34 cellular contexts compared by ENCODE assay signal in the genomic region with DNA sequence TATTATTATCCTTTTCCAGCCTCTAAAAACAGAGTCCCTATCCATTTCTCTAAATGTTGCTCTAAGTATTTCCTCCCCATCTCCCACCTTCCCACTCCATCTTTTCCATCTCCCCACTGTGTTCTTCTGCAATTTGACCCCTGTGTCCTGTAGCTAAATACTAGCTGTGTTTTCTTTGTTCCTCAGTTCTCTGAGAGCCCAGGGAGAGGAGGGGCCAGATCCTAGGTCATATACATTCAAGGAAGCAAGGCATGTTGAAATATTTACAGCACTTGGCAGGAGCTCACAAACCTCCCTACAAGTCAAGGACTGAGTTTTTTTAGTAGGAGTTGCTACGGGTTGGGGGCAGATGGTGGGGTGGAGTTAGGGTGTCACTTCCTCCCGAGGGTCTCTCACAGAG. TPM values are rescaled to one million over a fixed set of nuclear protein-coding genes. Genes with fewer than 3 reads are reported as not detected.
A peak's percentile ranks its signal among the peaks of the same experiment; 100 is the strongest.
DNase-seq lines count a peak whose midpoint lies in the region; ATAC-seq and TF ChIP-seq lines count a peak whose summit lies in the region.
"Had no signal": no experiment of that assay in that cellular context is flagged by ENCODE, and none has a peak within 500 bp of the region (broad histone marks: within the 10 kb centered on the region; RNA-seq: fewer than 3 reads in every experiment).

No MANE protein-coding gene starts in this region.

- no peaks in the 10 kb centered on the region for H3K27me3 Mint-ChIP-seq in nephron (ENCODE audit: low read depth)
- H3K27me3 Mint-ChIP-seq: activated CD4-positive, alpha-beta T cell treated with anti-CD3 and anti-CD28 coated beads, Interleukin-2, amount 10 ng/mL, durations not matched to agents 24 days and 14 days had no signal

- H3K27ac Mint-ChIP-seq in nephron: peak overlapping the region; percentile 65 to 90 (median 83)
- H3K27ac Mint-ChIP-seq: activated CD4-positive, alpha-beta T cell treated with anti-CD3 and anti-CD28 coated beads, Interleukin-2, amount 10 ng/mL, durations not matched to agents 24 days and 14 days; activated naive CD8-positive, alpha-beta T cell treated with anti-CD3 and anti-CD28 coated beads, Interleukin-2, amount 10 ng/mL, durations not matched to agents 7 days and 5 days; natural killer cell treated with Interleukin-12 subunit alpha and Interleukin-12 subunit beta and Interleukin-15 and Interleukin-18, amount 100 ng/mL, for 72 hours had no signal

- H3K36me3 ChIP-seq in HUES64 (ENCODE audit: insufficient read depth, low read length) (no peaks in the 10 kb centered on the region), psoas muscle (ENCODE audit: insufficient read depth in 1 of 2, low read depth in 1 of 2) (no peaks in the 10 kb centered on the region)
- H3K36me3 ChIP-seq: MG63, right atrium auricular region, suprapubic skin, upper lobe of right lung had no signal

- H3K36me3 Mint-ChIP-seq in nephron (ENCODE audit: low read depth): peaks cover 4% of the 10 kb centered on the region
- H3K36me3 Mint-ChIP-seq: activated naive CD8-positive, alpha-beta T cell treated with anti-CD3 and anti-CD28 coated beads, Interleukin-2, amount 10 ng/mL, durations not matched to agents 7 days and 5 days; CD14-positive monocyte; natural killer cell treated with Interleukin-12 subunit alpha and Interleukin-12 subunit beta and Interleukin-15 and Interleukin-18, amount 100 ng/mL, for 72 hours had no signal

- no peak overlapping the region for H3K9ac ChIP-seq in HUES64 (ENCODE audit: low read depth, low read length)
- H3K9ac ChIP-seq: parathyroid adenoma had no signal

- H3K27me3 ChIP-seq in HUES64 (ENCODE audit: insufficient read depth, low read length): no peaks in the 10 kb centered on the region
- H3K27me3 ChIP-seq in psoas muscle (ENCODE audit: insufficient read depth in 3 of 3, low read length in 2 of 3): peaks cover 0 to 6% (median 0%) of the 10 kb centered on the region in 3 donors
- H3K27me3 ChIP-seq: MG63, right atrium auricular region, suprapubic skin, upper lobe of right lung had no signal

- peak; percentile 75 for DNase-seq in DMS 273 (lab: John Stamatoyannopoulos, UW; ENCODE audit: unreplicated experiment)
- peak; percentile 23 for DNase-seq in choroid plexus epithelial cell (ENCODE audit: low read depth)
- no peak for DNase-seq in psoas muscle
- DNase-seq in cerebellar cortex (ENCODE audit: low spot score): no peak
- no peak for DNase-seq in activated CD4-positive, alpha-beta T cell treated with anti-CD3 and anti-CD28 coated beads, Interleukin-2, amount 50 U/mL, for 4 hours
- no peak for DNase-seq in hepatic stellate cell (ENCODE audit: low spot score)
- DNase-seq: activated CD4-positive, alpha-beta T cell treated with anti-CD3 and anti-CD28 coated beads, Interleukin-2, amount 10 ng/mL, durations not matched to agents 24 days and 14 days; activated gamma-delta T cell treated with Interleukin-2 at 50 U/mL for 16 hours; activated naive CD8-positive, alpha-beta T cell treated with anti-CD3 and anti-CD28 coated beads, Interleukin-2, amount 10 ng/mL, durations not matched to agents 7 days and 5 days; activated T-cell treated with anti-CD3 and anti-CD28 coated beads, Interleukin-2, amount 50 U/mL, for 1 hour; Calu3; cortex of kidney; DND-41; foreskin fibroblast; KBM-7; MG63; NCI-H1417; NCI-H2029; NCI-H345; Right ventricle myocardium superior; stimulated activated CD4-positive, alpha-beta T cell treated with anti-CD3 and anti-CD28 coated beads, Interleukin-1b, Interleukin-23, amount 100 ng/mL, for 48 hours; stimulated activated naive CD4-positive, alpha-beta T cell treated with Interleukin-2 at 50 U/mL for 16 hours; SW 1271; T-helper 9 cell; upper lobe of right lung had no signal

- WGBS in HUES64: 42% methylated on average over 2 of the region's 2 CpGs
- 43 to 60% (median 48%) methylated on average over 2 of the region's 2 CpGs for WGBS in psoas muscle, 3 donors

- intact Hi-C loops in psoas muscle (cut with DNase I): no loop called here

- H3K4me3 ChIP-seq in HUES64 (ENCODE audit: low read length) (no peak overlapping the region), choroid plexus epithelial cell (ENCODE audit: low read depth, low read length) (no peak overlapping the region), psoas muscle (no peak overlapping the region)
- H3K4me3 ChIP-seq: MG63, right atrium auricular region, smooth muscle cell, suprapubic skin, upper lobe of right lung had no signal

- H3K4me3 Mint-ChIP-seq in nephron: no peak overlapping the region
- H3K4me3 Mint-ChIP-seq: activated CD4-positive, alpha-beta T cell treated with anti-CD3 and anti-CD28 coated beads, Interleukin-2, amount 10 ng/mL, durations not matched to agents 24 days and 14 days; activated naive CD8-positive, alpha-beta T cell treated with anti-CD3 and anti-CD28 coated beads, Interleukin-2, amount 10 ng/mL, durations not matched to agents 7 days and 5 days; CD14-positive monocyte; natural killer cell treated with Interleukin-12 subunit alpha and Interleukin-12 subunit beta and Interleukin-15 and Interleukin-18, amount 100 ng/mL, for 72 hours had no signal

- ATAC-seq in psoas muscle: no peak
- ATAC-seq: natural killer cell treated with Interleukin-12 subunit alpha and Interleukin-12 subunit beta and Interleukin-15 and Interleukin-18, amount 100 ng/mL, for 72 hours; upper lobe of right lung had no signal

- H3K9me3 ChIP-seq in HUES64 (ENCODE audit: insufficient read depth, low read depth, low read length) (no peaks in the 10 kb centered on the region), psoas muscle (no peaks in the 10 kb centered on the region)
- H3K9me3 ChIP-seq: MG63, right atrium auricular region, suprapubic skin, upper lobe of right lung had no signal

- peak overlapping the region; percentile 16; the same call in 1 of the 2 replicates for H3K27ac ChIP-seq in HUES64 (ENCODE audit: low read depth, low read length)
- H3K27ac ChIP-seq in psoas muscle: no peak overlapping the region
- H3K27ac ChIP-seq: parathyroid adenoma, right atrium auricular region, suprapubic skin, upper lobe of right lung, VCaP had no signal

- H3K9me3 Mint-ChIP-seq in nephron: no peaks in the 10 kb centered on the region
- H3K9me3 Mint-ChIP-seq: activated CD4-positive, alpha-beta T cell treated with anti-CD3 and anti-CD28 coated beads, Interleukin-2, amount 10 ng/mL, durations not matched to agents 24 days and 14 days; activated naive CD8-positive, alpha-beta T cell treated with anti-CD3 and anti-CD28 coated beads, Interleukin-2, amount 10 ng/mL, durations not matched to agents 7 days and 5 days; CD14-positive monocyte; natural killer cell treated with Interleukin-12 subunit alpha and Interleukin-12 subunit beta and Interleukin-15 and Interleukin-18, amount 100 ng/mL, for 72 hours had no signal

- peaks cover 10% of the 10 kb centered on the region for H3K4me1 ChIP-seq in HUES64 (ENCODE audit: insufficient read depth, low read length)
- no peaks in the 10 kb centered on the region for H3K4me1 ChIP-seq in psoas muscle
- H3K4me1 ChIP-seq: parathyroid adenoma, right atrium auricular region, suprapubic skin, upper lobe of right lung had no signal

- peaks cover 33% of the 10 kb centered on the region for H3K4me1 Mint-ChIP-seq in nephron
- H3K4me1 Mint-ChIP-seq: activated CD4-positive, alpha-beta T cell treated with anti-CD3 and anti-CD28 coated beads, Interleukin-2, amount 10 ng/mL, durations not matched to agents 24 days and 14 days; activated naive CD8-positive, alpha-beta T cell treated with anti-CD3 and anti-CD28 coated beads, Interleukin-2, amount 10 ng/mL, durations not matched to agents 7 days and 5 days; CD14-positive monocyte had no signal

- TF ChIP-seq CTCF in choroid plexus epithelial cell (conservative IDR thresholded peaks at IDR 0.05; ENCODE audit: low read depth, low read length) (no peak), nephron (IDR thresholded peaks at IDR 0.05; ENCODE audit: unreplicated experiment in 3 of 3) (no peak), psoas muscle (IDR thresholded peaks at IDR 0.05) (no peak)

RNA-seq across cellular contexts. Expression of gene SLC16A2, which starts 10.5 kb away (rescaled TPM):
- 25.1 TPM for polyA plus RNA-seq in HUES64 (2013, experiment 1 of 2)
- 27.5 TPM for polyA plus RNA-seq in HUES64 (2013, experiment 2 of 2)
- 1 to 10 TPM; 1.7 to 6.3 (median 3.2) TPM for total RNA-seq in psoas muscle
- polyA plus RNA-seq in psoas muscle: 1 to 10 TPM in 2 of 3 donors, under 1 TPM in 1; 0.66 to 2.3 (median 1.3) TPM
- total RNA-seq: natural killer cell treated with Interleukin-12 subunit alpha and Interleukin-12 subunit beta and Interleukin-15 and Interleukin-18, amount 100 ng/mL, for 72 hours had no signal
- polyA plus RNA-seq: CD14-positive monocyte had no signal

Comparison
In these comparisons a context has a peak if more than half of its experiments do, and no peak if none do; other contexts are left out.
1. DNase-seq: peak in DMS 273 (single experiment) and choroid plexus epithelial cell (single experiment); none in psoas muscle (0 of 2), cerebellar cortex (single experiment), activated CD4-positive, alpha-beta T cell treated with anti-CD3 and anti-CD28 coated beads, Interleukin-2, amount 50 U/mL, for 4 hours (0 of 2) and hepatic stellate cell (single experiment).